In genomic region chr15:66171891-66172290, GRCh38 we compare ENCODE assay signal across 2 cellular contexts.
TF ChIP-seq lines count a peak whose summit lies in the region.

No MANE protein-coding gene starts in this region.

TF ChIP-seq in IMR-90, 13 proteins besides CTCF, POLR2A, EP300 and RAD21 (continued from another document):
- TF ChIP-seq ELK1 (IDR thresholded peaks at IDR 0.05; ENCODE audit: borderline replicate concordance, low read depth, low read length) (no peak), MXI1 (IDR thresholded peaks at IDR 0.05; ENCODE audit: borderline replicate concordance, low read depth, low read length) (no peak), FOS (IDR thresholded peaks at IDR 0.05; ENCODE audit: low read depth, low read length) (no peak), USF2 (IDR thresholded peaks at IDR 0.05; ENCODE audit: low read depth, low read length) (no peak), BHLHE40 (IDR thresholded peaks at IDR 0.05; ENCODE audit: low read depth, low read length) (no peak), MAZ (IDR thresholded peaks at IDR 0.05; ENCODE audit: borderline replicate concordance, low read depth, low read length) (no peak), SMC3 (IDR thresholded peaks at IDR 0.05; ENCODE audit: low read depth, low read length) (no peak), RCOR1 (IDR thresholded peaks at IDR 0.05; ENCODE audit: insufficient replicate concordance, low read length) (no peak), CEBPB (IDR thresholded peaks at IDR 0.05; ENCODE audit: low read depth, low read length) (no peak)
TF ChIP-seq in IMR-90: peak in this region for 0.

TF ChIP-seq in WTC11, 78 proteins besides CTCF, POLR2A, EP300 and RAD21 (continued from another document):
- no peak for TF ChIP-seq NR2C2 (CRISPR knock-in tag; IDR thresholded peaks at IDR 0.05)
- no peak for TF ChIP-seq FOXP4 (CRISPR knock-in tag; IDR thresholded peaks at IDR 0.05)
- no peak for TF ChIP-seq ZMAT4 (CRISPR knock-in tag; IDR thresholded peaks at IDR 0.05)
- TF ChIP-seq AFF4 (CRISPR knock-in tag; IDR thresholded peaks at IDR 0.05; ENCODE audit: borderline replicate concordance): no peak
- TF ChIP-seq ZNF396 (CRISPR knock-in tag; IDR thresholded peaks at IDR 0.05; ENCODE audit: borderline replicate concordance): no peak
- no peak for TF ChIP-seq STAT6 (CRISPR knock-in tag; conservative IDR thresholded peaks at IDR 0.05; ENCODE audit: low read depth)
- no peak for TF ChIP-seq IRF1 (CRISPR knock-in tag; IDR thresholded peaks at IDR 0.05)
- no peak for TF ChIP-seq GTF2I (CRISPR knock-in tag; conservative IDR thresholded peaks at IDR 0.05)
- no peak for TF ChIP-seq ATF2 (CRISPR knock-in tag; IDR thresholded peaks at IDR 0.05; ENCODE audit: borderline replicate concordance, low read depth)
- no peak for TF ChIP-seq TCF7 (CRISPR knock-in tag; IDR thresholded peaks at IDR 0.05; ENCODE audit: low read depth)
- no peak for TF ChIP-seq AR (CRISPR knock-in tag; IDR thresholded peaks at IDR 0.05)
